Comparison of ENCODE assay signal across 8 cellular contexts in genomic region chr17:17812211-17813054, GRCh38. TPM values are rescaled to one million over a fixed set of nuclear protein-coding genes. Genes with fewer than 3 reads are reported as not detected.
DNase-seq lines count a peak whose midpoint lies in the region; ATAC-seq and TF ChIP-seq lines count a peak whose summit lies in the region.

No MANE protein-coding gene starts in this region.

- H3K4me3 ChIP-seq in choroid plexus epithelial cell (ENCODE audit: low read depth, low read length) (no peak overlapping the region), right lobe of liver (no peak overlapping the region)

- TF ChIP-seq CTCF in choroid plexus epithelial cell (conservative IDR thresholded peaks at IDR 0.05; ENCODE audit: low read depth, low read length): peak; percentile 95
- TF ChIP-seq CTCF in right lobe of liver (IDR thresholded peaks at IDR 0.05): peak; percentile 98 to 100 (median 100)

- peak; percentile 52 for DNase-seq in EL
- DNase-seq in HuH-7 (ENCODE audit: low spot score): peak; percentile 94
- DNase-seq in activated CD4-positive, alpha-beta T cell treated with anti-CD3 and anti-CD28 coated beads for 48 hours: peak; percentile 74
- DNase-seq in choroid plexus epithelial cell (ENCODE audit: low read depth): peak; percentile 61
- peak in 2 of 3 donors; percentile 79 to 81 for DNase-seq in right lobe of liver
- peak; percentile 49 for DNase-seq in stimulated activated CD8-positive, alpha-beta memory T cell treated with anti-CD3 and anti-CD28 coated beads, Interleukin-12 subunit alpha, Interleukin-12 subunit beta, amount 100 ng/mL, for 1 hour (ENCODE audit: low read depth)

- ATAC-seq in right lobe of liver (peak; percentile 27 to 54 (median 49)), GM21528 (IDR thresholded peaks at IDR 0.05; ENCODE audit: low FRiP score, unreplicated experiment) (no peak), GM18520 (IDR thresholded peaks at IDR 0.05; ENCODE audit: unreplicated experiment) (no peak)

- no peaks in the 10 kb centered on the region for H3K9me3 ChIP-seq in right lobe of liver

- peak overlapping the region in 2 of 3 donors; percentile 5 to 79 for H3K27ac ChIP-seq in right lobe of liver

- WGBS in right lobe of liver (ENCODE audit: insufficient coverage, low coverage, low lambda C conversion rate, missing lambda C conversion rate): 23% methylated on average over 5 of the region's 59 CpGs

- H3K36me3 ChIP-seq in right lobe of liver: peaks cover 0 to 58% (median 19%) of the 10 kb centered on the region in 4 donors

- peak; percentile 25 for TF ChIP-seq POLR2A in right lobe of liver (IDR thresholded peaks at IDR 0.05)

- peaks cover 0 to 72% (median 16%) of the 10 kb centered on the region in 4 donors for H3K4me1 ChIP-seq in right lobe of liver

- H3K27me3 ChIP-seq in right lobe of liver: no peaks in the 10 kb centered on the region

- intact Hi-C loops in right lobe of liver (cut with DNase I): no loop called here

RNA-seq across cellular contexts. Expression of gene SREBF1, which starts 24.4 kb away (rescaled TPM):
- total RNA-seq in right lobe of liver: 100 to 1,000 TPM in 4 of 6 experiments, 10 to 100 TPM in 2; 63.8 to 246 (median 173) TPM

Comparison
In these comparisons a context has a peak if more than half of its experiments do, and no peak if none do; other contexts are left out.
1. ATAC-seq: peak in right lobe of liver (4 of 4); none in GM21528 (single experiment) and GM18520 (single experiment).
2. Peak in every context shown above with its lines, with median percentiles within 50 percentile points of each other: DNase-seq.